Comparison of ENCODE assay signal across 2 cellular contexts in the genomic region with DNA sequence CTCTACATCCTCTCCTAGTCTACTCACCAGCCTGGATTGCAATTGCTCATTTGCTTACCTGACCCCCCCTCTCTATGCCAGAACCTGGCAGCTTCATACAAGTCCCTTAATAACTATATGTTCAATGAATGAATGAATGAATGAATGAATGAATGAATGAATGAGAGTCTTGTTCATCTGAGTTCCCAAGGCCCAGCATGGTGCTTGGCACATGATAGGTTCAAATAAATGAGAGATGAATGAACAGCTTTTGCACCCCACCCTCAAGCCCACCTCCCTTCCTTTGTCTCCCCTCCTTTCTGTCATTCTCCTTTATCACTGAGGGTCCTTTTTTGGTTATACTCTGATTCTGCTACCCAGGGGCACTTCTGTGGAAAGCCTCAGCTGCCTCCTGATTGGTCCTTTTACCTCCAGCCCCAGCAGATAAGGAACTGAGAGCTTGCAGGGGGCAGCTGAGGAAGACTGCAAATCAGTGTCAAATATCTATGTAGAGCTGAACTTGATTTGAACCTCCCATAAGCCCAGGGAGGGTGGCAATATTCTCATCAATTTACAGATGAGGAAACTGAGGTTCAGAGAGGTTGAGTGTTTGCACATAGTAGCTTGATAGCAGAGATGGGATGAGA.
TF ChIP-seq lines count a peak whose summit lies in the region.

No MANE protein-coding gene starts in this region.

TF ChIP-seq in HEK293, 187 proteins besides CTCF, POLR2A, EP300 and RAD21 (continued from another document):
- TF ChIP-seq ZNF518A (tag by site-specific recombination; conservative IDR thresholded peaks at IDR 0.05; ENCODE audit: low read depth) = no peak

TF ChIP-seq in K562, 482 proteins besides CTCF, POLR2A, EP300 and RAD21 (continued from another document):
- TF ChIP-seq BCLAF1 (IDR thresholded peaks at IDR 0.05; ENCODE audit: borderline replicate concordance in 1 of 2, control insufficient read depth in 1 of 2, low read depth in 2 of 2, low read length in 1 of 2) = no peak
- TF ChIP-seq SP1 (CRISPR knock-in tag; IDR thresholded peaks at IDR 0.05) = no peak
- peak; percentile 64 for TF ChIP-seq ZNF24 (IDR thresholded peaks at IDR 0.05)
- no peak for TF ChIP-seq JUND (IDR thresholded peaks at IDR 0.05; ENCODE audit: borderline replicate concordance, low read depth, low read length)
- no peak for TF ChIP-seq JUND (tag; IDR thresholded peaks at IDR 0.05; ENCODE audit: borderline replicate concordance, low read depth, low read length)
- TF ChIP-seq, protein P1, sequence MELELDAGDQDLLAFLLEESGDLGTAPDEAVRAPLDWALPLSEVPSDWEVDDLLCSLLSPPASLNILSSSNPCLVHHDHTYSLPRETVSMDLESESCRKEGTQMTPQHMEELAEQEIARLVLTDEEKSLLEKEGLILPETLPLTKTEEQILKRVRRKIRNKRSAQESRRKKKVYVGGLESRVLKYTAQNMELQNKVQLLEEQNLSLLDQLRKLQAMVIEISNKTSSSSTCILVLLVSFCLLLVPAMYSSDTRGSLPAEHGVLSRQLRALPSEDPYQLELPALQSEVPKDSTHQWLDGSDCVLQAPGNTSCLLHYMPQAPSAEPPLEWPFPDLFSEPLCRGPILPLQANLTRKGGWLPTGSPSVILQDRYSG (tag; conservative IDR thresholded peaks at IDR 0.05; ENCODE audit: low read depth) = no peak
TF ChIP-seq in K562: peak in this region for 1.
